ENCODE assay signal across 27 cellular contexts in the genomic region with DNA sequence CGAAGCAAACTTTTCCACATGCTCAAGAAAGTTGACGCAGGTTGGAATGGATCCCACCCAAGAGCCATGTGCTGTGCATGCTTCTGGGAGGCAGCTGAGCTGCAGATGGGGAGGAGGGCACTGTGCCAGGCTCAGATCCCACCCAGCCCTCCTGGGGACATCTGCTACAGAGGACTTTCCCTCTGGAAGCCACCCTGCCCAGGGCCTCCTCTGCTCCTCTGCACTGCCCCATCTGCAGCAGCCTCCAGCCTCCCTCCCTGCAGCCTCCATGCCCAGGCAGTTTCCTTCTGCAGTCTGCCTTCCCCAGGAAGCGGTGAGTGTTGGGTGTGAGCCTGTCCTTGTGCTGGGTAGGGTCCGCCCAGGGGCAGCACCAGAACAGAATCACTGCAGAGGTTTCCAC.
"Had no signal": no experiment of that assay in that cellular context is flagged by ENCODE, and none has a peak within 500 bp of the region (broad histone marks: within the 10 kb centered on the region; RNA-seq: fewer than 3 reads in every experiment).

No MANE protein-coding gene starts in this region.

- H3K9me3 Mint-ChIP-seq: natural killer cell treated with Interleukin-12 subunit alpha and Interleukin-12 subunit beta and Interleukin-15 and Interleukin-18, amount 100 ng/mL, for 72 hours had no signal

- H3K4me3 Mint-ChIP-seq: natural killer cell treated with Interleukin-12 subunit alpha and Interleukin-12 subunit beta and Interleukin-15 and Interleukin-18, amount 100 ng/mL, for 72 hours; stimulated activated memory B cell treated with anti-CD40 and anti-IgM and Interleukin-4, amounts not matched to agents 10 μg/mL and 1 μg/mL and 100 μg/mL, for 72 hours; stimulated activated naive CD8-positive, alpha-beta T cell treated with anti-CD3 and anti-CD28 coated beads, Interleukin-15, amount 100 ng/mL, for 72 hours had no signal

- H3K27me3 ChIP-seq: heart right ventricle, hepatocyte, left lung, pancreas, tibial nerve, upper lobe of left lung, vagina had no signal

- DNase-seq: heart right ventricle; left colon; left lung; mesendoderm; midbrain; mucosa of descending colon; naive thymus-derived CD4-positive, alpha-beta T cell; nucleus accumbens; retina; right cardiac atrium; spleen; stimulated activated CD4-positive, alpha-beta T cell treated with anti-CD3 and anti-CD28 coated beads, Interleukin-4, amount 100 ng/mL, for 4 hours; stimulated activated CD8-positive, alpha-beta memory T cell treated with anti-CD3 and anti-CD28 coated beads, Interleukin-4, amount 100 ng/mL, for 48 hours; stimulated activated naive CD4-positive, alpha-beta T cell treated with Interleukin-2 at 50 U/mL for 16 hours; stimulated activated naive CD8-positive, alpha-beta T cell treated with anti-CD3 and anti-CD28 coated beads, Interleukin-15, amount 100 ng/mL, for 72 hours; substantia nigra; upper lobe of left lung had no signal

- H3K27ac Mint-ChIP-seq: naive thymus-derived CD4-positive, alpha-beta T cell; natural killer cell treated with Interleukin-12 subunit alpha and Interleukin-12 subunit beta and Interleukin-15 and Interleukin-18, amount 100 ng/mL, for 72 hours; stimulated activated memory B cell treated with anti-CD40 and anti-IgM and Interleukin-4, amounts not matched to agents 10 μg/mL and 1 μg/mL and 100 μg/mL, for 72 hours; stimulated activated naive CD8-positive, alpha-beta T cell treated with anti-CD3 and anti-CD28 coated beads, Interleukin-15, amount 100 ng/mL, for 72 hours had no signal

- H3K36me3 ChIP-seq: heart right ventricle, left lung, pancreas, prostate gland, spleen, tibial nerve, upper lobe of left lung, vagina had no signal

- ATAC-seq: left colon; left lung; mucosa of descending colon; naive thymus-derived CD4-positive, alpha-beta T cell; pancreas; sciatic nerve; stimulated activated naive CD8-positive, alpha-beta T cell treated with anti-CD3 and anti-CD28 coated beads, Interleukin-15, amount 100 ng/mL, for 72 hours had no signal

- H3K36me3 Mint-ChIP-seq: natural killer cell treated with Interleukin-12 subunit alpha and Interleukin-12 subunit beta and Interleukin-15 and Interleukin-18, amount 100 ng/mL, for 72 hours had no signal

- H3K9me3 ChIP-seq: left lung, mucosa of descending colon, pancreas, prostate gland, vagina had no signal

- H3K4me3 ChIP-seq: heart right ventricle, hepatocyte, left lung, lung, mucosa of descending colon, pancreas, prostate gland, skin epidermis, spleen, tibial nerve, upper lobe of left lung, vagina had no signal

- H3K4me1 Mint-ChIP-seq: stimulated activated memory B cell treated with anti-CD40 and anti-IgM and Interleukin-4, amounts not matched to agents 10 μg/mL and 1 μg/mL and 100 μg/mL, for 72 hours; stimulated activated naive CD8-positive, alpha-beta T cell treated with anti-CD3 and anti-CD28 coated beads, Interleukin-15, amount 100 ng/mL, for 72 hours had no signal

- H3K4me1 ChIP-seq: heart right ventricle, left lung, pancreas, prostate gland, spleen, tibial nerve, upper lobe of left lung, vagina had no signal

- H3K27ac ChIP-seq: heart right ventricle, hepatocyte, left lung, pancreas, prostate gland, skin epidermis, spleen, tibial nerve, upper lobe of left lung, vagina had no signal
